In genomic region chr18:44839239-44839666, GRCh38 we compare ENCODE assay signal across 8 cellular contexts.
DNase-seq lines count a peak whose midpoint lies in the region; ATAC-seq, FAIRE-seq and TF ChIP-seq lines count a peak whose summit lies in the region.

No MANE protein-coding gene starts in this region.

- H3K4me1 ChIP-seq in A549 (peaks cover 16% of the 10 kb centered on the region), PC-3 (ENCODE audit: insufficient read depth, low read length) (peaks cover 12% of the 10 kb centered on the region; the same call in 1 of the 2 replicates), psoas muscle (peaks cover 71% of the 10 kb centered on the region)

- H3K4me1 Mint-ChIP-seq in activated T-cell treated with anti-CD3 and anti-CD28 coated beads, Interleukin-2, amount 50 U/mL, for 24 hours (ENCODE audit: low read depth), result peaks cover 22% of the 10 kb centered on the region

- WGBS in A549 (ENCODE audit: missing lambda C conversion rate), result 4% methylated on average over 4 of the region's 6 CpGs
- 29 to 38% (median 30%) methylated on average over 6 of the region's 6 CpGs for WGBS in psoas muscle, 3 donors

- H3K36me3 ChIP-seq in PC-3 (ENCODE audit: low read depth, low read length), result no peaks in the 10 kb centered on the region
- H3K36me3 ChIP-seq in psoas muscle (ENCODE audit: insufficient read depth in 1 of 2, low read depth in 1 of 2), result no peaks in the 10 kb centered on the region

- intact Hi-C loops in PC-3 (cut with micrococcal nuclease) (no loop called here), psoas muscle (cut with DNase I) (no loop called here)

- H3K9me3 Mint-ChIP-seq in activated T-cell treated with anti-CD3 and anti-CD28 coated beads, Interleukin-2, amount 50 U/mL, for 24 hours, result no peaks in the 10 kb centered on the region

- peak overlapping the region; percentile 34; the same call in 1 of the 2 replicates for H2AFZ ChIP-seq in PC-3 (ENCODE audit: low read length)

- TF ChIP-seq RAD21 in A549 (conservative IDR thresholded peaks at IDR 0.05 in 1 of 2, IDR thresholded peaks at IDR 0.05 in 1 of 2), result no peak

- no peak for TF ChIP-seq EP300 in A549 (IDR thresholded peaks at IDR 0.05)

- H3K4me2 ChIP-seq in A549 (peak overlapping the region; percentile 73), PC-3 (ENCODE audit: low read length) (peak overlapping the region; percentile 48; the same call in 1 of the 2 replicates)

- peak overlapping the region; percentile 75 to 79 for H3K27ac ChIP-seq in A549
- peak overlapping the region; percentile 16; the same call in 1 of the 2 replicates for H3K27ac ChIP-seq in PC-3 (ENCODE audit: low read length)
- peak overlapping the region; percentile 30 for H3K27ac ChIP-seq in psoas muscle

- no peaks in the 10 kb centered on the region for H3F3A ChIP-seq in PC-3 (ENCODE audit: low read length, unreplicated experiment)

- H3K9me3 ChIP-seq in A549, result no peaks in the 10 kb centered on the region
- no peaks in the 10 kb centered on the region for H3K9me3 ChIP-seq in PC-3 (ENCODE audit: low read length)
- H3K9me3 ChIP-seq in psoas muscle, result no peaks in the 10 kb centered on the region

- peaks cover 3% of the 10 kb centered on the region for H3K27me3 Mint-ChIP-seq in activated T-cell treated with anti-CD3 and anti-CD28 coated beads, Interleukin-2, amount 50 U/mL, for 24 hours

- no peak for TF ChIP-seq POLR2A in A549 (IDR thresholded peaks at IDR 0.05; ENCODE audit: low read length)

- CTCF ChIA-PET in A549 (lab: Yijun Ruan, JAX) (no interaction called here), PC-3 (lab: Charles Lee) (no interaction called here)

- no peaks in the 10 kb centered on the region for H3K9me2 ChIP-seq in PC-3 (replicated peaks; ENCODE audit: low read length)

- no peak overlapping the region for H3K4me3 Mint-ChIP-seq in activated T-cell treated with anti-CD3 and anti-CD28 coated beads, Interleukin-2, amount 50 U/mL, for 24 hours

- H3K9ac ChIP-seq in PC-3 (ENCODE audit: low read length), result no peak overlapping the region

- TF ChIP-seq CTCF in A549 (IDR thresholded peaks at IDR 0.05), result no peak
- no peak for TF ChIP-seq CTCF in PC-3 (conservative IDR thresholded peaks at IDR 0.05; ENCODE audit: low read depth, low read length)
- no peak for TF ChIP-seq CTCF in psoas muscle (IDR thresholded peaks at IDR 0.05)

- H3K4me3 ChIP-seq in A549 (no peak overlapping the region), PC-3 (ENCODE audit: low read length) (no peak overlapping the region), psoas muscle (no peak overlapping the region)

- DNase-seq in A549 (ENCODE audit: low read depth in 1 of 2, low spot score in 1 of 2) (peak; percentile 38 to 53), GM18507 (ENCODE audit: extremely low spot score, insufficient read length, low read depth) (peak; percentile 52), PC-3 (peak; percentile 53), frontal cortex (ENCODE audit: low spot score in 2 of 2) (peak; percentile 11 to 40), psoas muscle (peak; percentile 72 to 78), GOT3 (lab: John Stamatoyannopoulos, UW) (no peak)
- peak; percentile 75 for DNase-seq in activated T-cell treated with anti-CD3 and anti-CD28 coated beads, Interleukin-2, amount 50 U/mL, for 24 hours

- H3K27ac Mint-ChIP-seq in activated T-cell treated with anti-CD3 and anti-CD28 coated beads, Interleukin-2, amount 50 U/mL, for 24 hours, result peak overlapping the region; percentile 75

- H3K36me3 Mint-ChIP-seq in activated T-cell treated with anti-CD3 and anti-CD28 coated beads, Interleukin-2, amount 50 U/mL, for 24 hours (ENCODE audit: low read depth), result no peaks in the 10 kb centered on the region

- POLR2A ChIA-PET in A549 (lab: Yijun Ruan, JAX), result no interaction called here
- POLR2A ChIA-PET in PC-3 (lab: Charles Lee; ENCODE audit: unreplicated experiment), result no interaction called here

- H3K27me3 ChIP-seq in PC-3 (ENCODE audit: low read length) (no peaks in the 10 kb centered on the region), psoas muscle (ENCODE audit: insufficient read depth in 3 of 3, low read length in 2 of 3) (no peaks in the 10 kb centered on the region)

- no peaks in the 10 kb centered on the region for H4K20me1 ChIP-seq in PC-3 (ENCODE audit: low read length)

- H3K79me2 ChIP-seq in PC-3 (ENCODE audit: low read length), result no peaks in the 10 kb centered on the region

- FAIRE-seq in A549 (lab: Jason Lieb, UNC), result no peak
- FAIRE-seq in GM18507 (lab: Jason Lieb, UNC), result peak; percentile 98
- FAIRE-seq in frontal cortex (lab: Jason Lieb, UNC), result no peak

- no TSS peak for BruUV-seq in PC-3 (replicated peaks; lab: Mats Ljungman, UMichigan)

- ATAC-seq in A549, result peak; percentile 85 to 87; a peak in 5 of 6 replicates
- ATAC-seq in HG02970 (IDR thresholded peaks at IDR 0.05; ENCODE audit: low FRiP score, unreplicated experiment), result peak; percentile 89
- peak; percentile 99 for ATAC-seq in PC-3
- peak; percentile 70 to 83 (median 81) for ATAC-seq in psoas muscle

TF ChIP-seq in A549, 52 proteins besides CTCF, POLR2A, EP300 and RAD21:
- no peak for TF ChIP-seq HOXA7 (CRISPR knock-in tag; IDR thresholded peaks at IDR 0.05)
- no peak for TF ChIP-seq GATA3 (IDR thresholded peaks at IDR 0.05; ENCODE audit: borderline replicate concordance)
- no peak for TF ChIP-seq HOXB5 (CRISPR knock-in tag; IDR thresholded peaks at IDR 0.05)
- peak; percentile 53 for TF ChIP-seq MAFK (IDR thresholded peaks at IDR 0.05; ENCODE audit: partially characterized antibody)
- no peak for TF ChIP-seq NR3C1 (IDR thresholded peaks at IDR 0.05)
- TF ChIP-seq NPAS2 (CRISPR knock-in tag; IDR thresholded peaks at IDR 0.05; ENCODE audit: borderline replicate concordance), result no peak

Comparison
In these comparisons a context has a peak if more than half of its experiments do, and no peak if none do; other contexts are left out.
1. H3K27ac ChIP-seq: peak in every context shown above with its lines; median percentile 77 in A549; 30 in psoas muscle; 16 in PC-3.